Comparison of ENCODE assay signal across 13 cellular contexts in genomic region chr3:102192575-102192974, GRCh38.
"Had no signal": no experiment of that assay in that cellular context is flagged by ENCODE, and none has a peak within 500 bp of the region (broad histone marks: within the 10 kb centered on the region; RNA-seq: fewer than 3 reads in every experiment).

No MANE protein-coding gene starts in this region.

- H3K27me3 ChIP-seq: pancreas, sigmoid colon had no signal

- DNase-seq: activated CD4-positive, alpha-beta memory T cell treated with anti-CD3 and anti-CD28 coated beads for 36 hours; activated CD8-positive, alpha-beta memory T cell treated with anti-CD3 and anti-CD28 coated beads, Interleukin-2, amount 10 ng/mL, durations not matched to agents 7 days and 5 days; activated effector memory CD4-positive, alpha-beta T cell treated with Interleukin-2 at 50 U/mL for 16 hours; activated naive CD4-positive, alpha-beta T cell treated with anti-CD3 and anti-CD28 coated beads, Interleukin-2, amount 50 U/mL, for 16 hours; activated T-cell treated with anti-CD3 and anti-CD28 coated beads, Interleukin-2, amount 50 U/mL, for 1 hour; hippocampal formation; pancreas; sigmoid colon; stimulated activated CD4-positive, alpha-beta T cell treated with anti-CD3 and anti-CD28 coated beads, Interleukin-1b, Interleukin-23, amount 100 ng/mL, for 48 hours; stimulated activated naive CD8-positive, alpha-beta T cell treated with anti-CD3 and anti-CD28 coated beads, Interleukin-15, amount 100 ng/mL, for 72 hours had no signal

- H3K27ac ChIP-seq: pancreas, sigmoid colon, VCaP had no signal

- ATAC-seq: activated CD8-positive, alpha-beta memory T cell treated with anti-CD3 and anti-CD28 coated beads, Interleukin-2, amount 10 ng/mL, durations not matched to agents 7 days and 5 days; esophagus mucosa; pancreas; stimulated activated naive CD8-positive, alpha-beta T cell treated with anti-CD3 and anti-CD28 coated beads, Interleukin-15, amount 100 ng/mL, for 72 hours had no signal

- H3K4me1 ChIP-seq: sigmoid colon had no signal

- H3K4me1 Mint-ChIP-seq: neural crest cell had no signal

- H3K9me3 Mint-ChIP-seq: activated CD4-positive, alpha-beta memory T cell treated with anti-CD3 and anti-CD28 coated beads for 36 hours; neural crest cell had no signal

- H3K27me3 Mint-ChIP-seq: activated CD4-positive, alpha-beta memory T cell treated with anti-CD3 and anti-CD28 coated beads for 36 hours; activated CD8-positive, alpha-beta memory T cell treated with anti-CD3 and anti-CD28 coated beads, Interleukin-2, amount 10 ng/mL, durations not matched to agents 7 days and 5 days; stimulated activated naive CD8-positive, alpha-beta T cell treated with anti-CD3 and anti-CD28 coated beads, Interleukin-15, amount 100 ng/mL, for 72 hours had no signal

- H3K4me3 Mint-ChIP-seq: activated CD4-positive, alpha-beta memory T cell treated with anti-CD3 and anti-CD28 coated beads for 36 hours; activated CD8-positive, alpha-beta memory T cell treated with anti-CD3 and anti-CD28 coated beads, Interleukin-2, amount 10 ng/mL, durations not matched to agents 7 days and 5 days; neural crest cell had no signal

- H3K36me3 ChIP-seq: pancreas, sigmoid colon had no signal

- H3K36me3 Mint-ChIP-seq: activated CD4-positive, alpha-beta memory T cell treated with anti-CD3 and anti-CD28 coated beads for 36 hours; activated CD8-positive, alpha-beta memory T cell treated with anti-CD3 and anti-CD28 coated beads, Interleukin-2, amount 10 ng/mL, durations not matched to agents 7 days and 5 days had no signal

- H3K4me3 ChIP-seq: pancreas, sigmoid colon had no signal

- H3K27ac Mint-ChIP-seq: activated CD4-positive, alpha-beta memory T cell treated with anti-CD3 and anti-CD28 coated beads for 36 hours; activated CD8-positive, alpha-beta memory T cell treated with anti-CD3 and anti-CD28 coated beads, Interleukin-2, amount 10 ng/mL, durations not matched to agents 7 days and 5 days had no signal

- H3K9me3 ChIP-seq: pancreas, sigmoid colon had no signal
